In the genomic region with DNA sequence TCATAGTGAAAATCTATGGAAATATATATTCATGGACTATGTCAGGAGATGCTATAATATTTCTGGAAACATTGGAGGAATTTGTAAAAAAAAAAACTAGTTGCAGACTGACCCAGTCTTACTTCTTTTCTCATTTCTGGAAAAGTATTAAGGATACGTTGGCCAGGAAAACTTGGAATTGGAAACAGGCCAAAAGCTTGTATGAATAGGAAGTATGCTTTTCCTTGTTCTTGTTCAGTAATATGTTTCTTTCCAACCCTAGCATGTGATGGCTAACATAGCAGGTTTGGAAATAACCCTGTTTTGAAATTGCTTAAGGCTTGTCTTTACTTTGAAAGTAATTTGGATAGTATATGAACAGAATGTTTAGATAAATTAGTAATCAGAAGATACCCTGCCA, we compare ENCODE assay signal across 17 cellular contexts.
"Had no signal": no experiment of that assay in that cellular context is flagged by ENCODE, and none has a peak within 500 bp of the region (broad histone marks: within the 10 kb centered on the region; RNA-seq: fewer than 3 reads in every experiment).

No MANE protein-coding gene starts in this region.

- H3K27ac Mint-ChIP-seq: activated CD4-positive, alpha-beta T cell treated with anti-CD3 and anti-CD28 coated beads, Interleukin-2, amount 10 ng/mL, durations not matched to agents 24 days and 14 days; activated CD8-positive, alpha-beta T cell treated with anti-CD3 and anti-CD28 coated beads for 36 hours; activated naive CD4-positive, alpha-beta T cell treated with anti-CD3 and anti-CD28 coated beads, Interleukin-2, amount 10 ng/mL, durations not matched to agents 7 days and 5 days; activated naive CD8-positive, alpha-beta T cell treated with anti-CD3 and anti-CD28 coated beads, Interleukin-2, amount 50 U/mL, for 24 hours had no signal

- H3K9me3 ChIP-seq: lower lobe of right lung, right atrium auricular region, thyroid gland had no signal

- H3K36me3 Mint-ChIP-seq: activated naive CD4-positive, alpha-beta T cell treated with anti-CD3 and anti-CD28 coated beads, Interleukin-2, amount 10 ng/mL, durations not matched to agents 7 days and 5 days had no signal

- H3K4me3 Mint-ChIP-seq: activated CD4-positive, alpha-beta T cell treated with anti-CD3 and anti-CD28 coated beads, Interleukin-2, amount 10 ng/mL, durations not matched to agents 24 days and 14 days; activated CD8-positive, alpha-beta T cell treated with anti-CD3 and anti-CD28 coated beads for 36 hours; activated naive CD4-positive, alpha-beta T cell treated with anti-CD3 and anti-CD28 coated beads, Interleukin-2, amount 10 ng/mL, durations not matched to agents 7 days and 5 days; activated naive CD8-positive, alpha-beta T cell treated with anti-CD3 and anti-CD28 coated beads, Interleukin-2, amount 50 U/mL, for 24 hours; activated T-cell treated with anti-CD3 and anti-CD28 coated beads, Interleukin-2, amount 50 U/mL, for 4 hours had no signal

- DNase-seq: activated CD4-positive, alpha-beta T cell treated with anti-CD3 and anti-CD28 coated beads, Interleukin-2, amount 10 ng/mL, durations not matched to agents 24 days and 14 days; activated CD8-positive, alpha-beta T cell treated with anti-CD3 and anti-CD28 coated beads for 36 hours; activated naive CD4-positive, alpha-beta T cell treated with anti-CD3 and anti-CD28 coated beads, Interleukin-2, amount 10 ng/mL, durations not matched to agents 7 days and 5 days; activated naive CD8-positive, alpha-beta T cell treated with anti-CD3 and anti-CD28 coated beads, Interleukin-2, amount 50 U/mL, for 24 hours; activated T-cell treated with anti-CD3 and anti-CD28 coated beads, Interleukin-2, amount 50 U/mL, for 4 hours; aorta; brain microvascular endothelial cell; central memory CD4-positive, alpha-beta T cell; erythroblast; foreskin fibroblast; lower lobe of right lung; occipital lobe; posterior cingulate gyrus; stimulated activated CD4-positive, alpha-beta T cell treated with anti-CD3 and anti-CD28 coated beads, Interleukin-2, amount 100 ng/mL, for 24 hours; stimulated activated naive CD4-positive, alpha-beta T cell treated with Interleukin-2 at 50 U/mL for 16 hours; thyroid gland had no signal

- H3K4me1 Mint-ChIP-seq: activated CD4-positive, alpha-beta T cell treated with anti-CD3 and anti-CD28 coated beads, Interleukin-2, amount 10 ng/mL, durations not matched to agents 24 days and 14 days; activated naive CD4-positive, alpha-beta T cell treated with anti-CD3 and anti-CD28 coated beads, Interleukin-2, amount 10 ng/mL, durations not matched to agents 7 days and 5 days; activated naive CD8-positive, alpha-beta T cell treated with anti-CD3 and anti-CD28 coated beads, Interleukin-2, amount 50 U/mL, for 24 hours had no signal

- H3K27me3 Mint-ChIP-seq: activated CD4-positive, alpha-beta T cell treated with anti-CD3 and anti-CD28 coated beads, Interleukin-2, amount 10 ng/mL, durations not matched to agents 24 days and 14 days; activated CD8-positive, alpha-beta T cell treated with anti-CD3 and anti-CD28 coated beads for 36 hours; activated naive CD4-positive, alpha-beta T cell treated with anti-CD3 and anti-CD28 coated beads, Interleukin-2, amount 10 ng/mL, durations not matched to agents 7 days and 5 days; activated naive CD8-positive, alpha-beta T cell treated with anti-CD3 and anti-CD28 coated beads, Interleukin-2, amount 50 U/mL, for 24 hours had no signal

- ATAC-seq: activated CD8-positive, alpha-beta T cell treated with anti-CD3 and anti-CD28 coated beads for 36 hours; activated naive CD8-positive, alpha-beta T cell treated with anti-CD3 and anti-CD28 coated beads, Interleukin-2, amount 50 U/mL, for 24 hours; activated T-cell treated with anti-CD3 and anti-CD28 coated beads, Interleukin-2, amount 50 U/mL, for 4 hours; lower lobe of right lung had no signal
